ENCODE assay signal across 26 cellular contexts in the genomic region with DNA sequence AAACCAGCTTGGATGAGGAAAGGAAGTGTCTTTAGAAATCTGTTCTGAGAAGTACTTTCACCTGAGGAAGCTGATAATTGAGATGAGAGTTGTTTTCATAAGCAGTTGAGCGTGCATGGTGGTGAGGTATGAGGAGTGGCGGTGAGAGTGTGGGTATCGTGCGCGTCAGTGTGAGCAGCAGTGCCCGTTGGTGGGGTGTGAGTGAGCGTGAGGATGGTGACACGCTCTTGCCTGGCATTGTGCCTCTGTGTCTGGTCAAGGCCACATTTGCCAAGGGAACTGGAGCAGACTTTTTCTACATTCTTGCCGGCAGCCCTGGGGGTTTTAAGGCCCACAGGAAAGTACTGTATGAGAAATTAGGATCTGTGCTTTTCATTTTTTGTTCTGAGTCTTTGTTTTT. TPM values are rescaled to one million over a fixed set of nuclear protein-coding genes. Genes with fewer than 3 reads are reported as not detected.
DNase-seq lines count a peak whose midpoint lies in the region; ATAC-seq, FAIRE-seq and TF ChIP-seq lines count a peak whose summit lies in the region.
"Had no signal": no experiment of that assay in that cellular context is flagged by ENCODE, and none has a peak within 500 bp of the region (broad histone marks: within the 10 kb centered on the region; RNA-seq: fewer than 3 reads in every experiment).

No MANE protein-coding gene starts in this region.

- TF ChIP-seq CTCF in coronary artery (IDR thresholded peaks at IDR 0.05) (no peak), osteoblast (IDR thresholded peaks at IDR 0.05; ENCODE audit: extremely low read depth, low read depth, low read length) (no peak), right lobe of liver (IDR thresholded peaks at IDR 0.05) (no peak)

- 93% methylated on average over 9 of the region's 9 CpGs for WGBS in right lobe of liver (ENCODE audit: insufficient coverage, low coverage, low lambda C conversion rate, missing lambda C conversion rate)

- no peak overlapping the region for H3K4me2 ChIP-seq in osteoblast (ENCODE audit: insufficient read depth, low read length)
- H3K4me2 ChIP-seq: BLaER1 had no signal

- H3K4me1 Mint-ChIP-seq in activated naive CD8-positive, alpha-beta T cell (ENCODE audit: low read depth), result no peaks in the 10 kb centered on the region
- H3K4me1 Mint-ChIP-seq in activated naive CD8-positive, alpha-beta T cell treated with anti-CD3 and anti-CD28 coated beads, Interleukin-2, amount 50 U/mL, for 24 hours, result no peaks in the 10 kb centered on the region
- H3K4me1 Mint-ChIP-seq: activated CD4-positive, alpha-beta memory T cell treated with anti-CD3 and anti-CD28 coated beads, Interleukin-2, amount 10 ng/mL, durations not matched to agents 7 days and 5 days; stimulated activated naive CD8-positive, alpha-beta T cell treated with anti-CD3 and anti-CD28 coated beads, Interleukin-15, amount 100 ng/mL, for 72 hours had no signal

- no peak overlapping the region for H2AFZ ChIP-seq in osteoblast (ENCODE audit: low read length)

- H3K9me3 ChIP-seq in osteoblast (ENCODE audit: low read depth, low read length) (no peaks in the 10 kb centered on the region), right lobe of liver (no peaks in the 10 kb centered on the region)
- H3K9me3 ChIP-seq: BLaER1, sigmoid colon, transverse colon had no signal

- in situ Hi-C loops in ACHN (cut with HindIII; ENCODE audit: low pct_ligation_motif_present, low pct_unique_long_range_greater_than_20kb, low sequenced_read_pairs), result no loop called here

- H3K4me1 ChIP-seq in osteoblast (ENCODE audit: insufficient read depth, low read length) (peaks cover 27% of the 10 kb centered on the region), right lobe of liver (peaks cover 0 to 13% (median 0%) of the 10 kb centered on the region in 4 donors)

- no peak for DNase-seq in activated naive CD8-positive, alpha-beta T cell treated with anti-CD3 and anti-CD28 coated beads, Interleukin-2, amount 50 U/mL, for 24 hours
- DNase-seq in coronary artery (ENCODE audit: low spot score) (no peak), osteoblast (ENCODE audit: insufficient read length, low spot score, missing footprints) (no peak), D341Med (ENCODE audit: low spot score) (no peak), frontal cortex (ENCODE audit: low spot score in 2 of 2) (no peak), right lobe of liver (no peak), ACHN (no peak)
- DNase-seq: activated CD4-positive, alpha-beta memory T cell treated with anti-CD3 and anti-CD28 coated beads, Interleukin-2, amount 10 ng/mL, durations not matched to agents 7 days and 5 days; activated gamma-delta T cell; central memory CD4-positive, alpha-beta T cell; DMS79; foreskin fibroblast; H7; KG1; left colon; NCI-H146; NCI-H524; sigmoid colon; stimulated activated CD4-positive, alpha-beta T cell treated with anti-CD3 and anti-CD28 coated beads, Interleukin-15, amount 100 ng/mL, for 24 hours; stimulated activated naive CD8-positive, alpha-beta T cell treated with anti-CD3 and anti-CD28 coated beads, Interleukin-15, amount 100 ng/mL, for 72 hours; transverse colon had no signal

- peaks cover 12% of the 10 kb centered on the region for H3K36me3 Mint-ChIP-seq in activated naive CD8-positive, alpha-beta T cell
- H3K36me3 Mint-ChIP-seq in activated naive CD8-positive, alpha-beta T cell treated with anti-CD3 and anti-CD28 coated beads, Interleukin-2, amount 50 U/mL, for 24 hours (ENCODE audit: low read depth), result peaks cover 37% of the 10 kb centered on the region

- H3K79me2 ChIP-seq in osteoblast (ENCODE audit: insufficient read depth, low read length), result peaks cover 7% of the 10 kb centered on the region

- H3K9me3 Mint-ChIP-seq in activated naive CD8-positive, alpha-beta T cell (ENCODE audit: low read depth), result no peaks in the 10 kb centered on the region
- no peaks in the 10 kb centered on the region for H3K9me3 Mint-ChIP-seq in activated naive CD8-positive, alpha-beta T cell treated with anti-CD3 and anti-CD28 coated beads, Interleukin-2, amount 50 U/mL, for 24 hours
- H3K9me3 Mint-ChIP-seq: activated CD4-positive, alpha-beta memory T cell treated with anti-CD3 and anti-CD28 coated beads, Interleukin-2, amount 10 ng/mL, durations not matched to agents 7 days and 5 days; memory B cell; stimulated activated naive CD8-positive, alpha-beta T cell treated with anti-CD3 and anti-CD28 coated beads, Interleukin-15, amount 100 ng/mL, for 72 hours had no signal

- ATAC-seq in activated naive CD8-positive, alpha-beta T cell treated with anti-CD3 and anti-CD28 coated beads, Interleukin-2, amount 50 U/mL, for 24 hours, result no peak
- no peak for ATAC-seq in right lobe of liver
- ATAC-seq: left colon; stimulated activated naive CD8-positive, alpha-beta T cell treated with anti-CD3 and anti-CD28 coated beads, Interleukin-15, amount 100 ng/mL, for 72 hours had no signal

- no peak overlapping the region for H3K4me3 Mint-ChIP-seq in activated naive CD8-positive, alpha-beta T cell
- no peak overlapping the region for H3K4me3 Mint-ChIP-seq in activated naive CD8-positive, alpha-beta T cell treated with anti-CD3 and anti-CD28 coated beads, Interleukin-2, amount 50 U/mL, for 24 hours
- H3K4me3 Mint-ChIP-seq: activated CD4-positive, alpha-beta memory T cell treated with anti-CD3 and anti-CD28 coated beads, Interleukin-2, amount 10 ng/mL, durations not matched to agents 7 days and 5 days; memory B cell; stimulated activated naive CD8-positive, alpha-beta T cell treated with anti-CD3 and anti-CD28 coated beads, Interleukin-15, amount 100 ng/mL, for 72 hours had no signal

- H3K27me3 ChIP-seq in osteoblast (ENCODE audit: insufficient read depth, low read length) (no peaks in the 10 kb centered on the region), right lobe of liver (no peaks in the 10 kb centered on the region)
- H3K27me3 ChIP-seq: BLaER1, sigmoid colon, transverse colon had no signal

- FAIRE-seq in frontal cortex (lab: Jason Lieb, UNC), result no peak
- FAIRE-seq: A204.1 had no signal

- H3K4me3 ChIP-seq in coronary artery (no peak overlapping the region), osteoblast (ENCODE audit: insufficient read depth, low read length) (no peak overlapping the region), right lobe of liver (no peak overlapping the region)
- H3K4me3 ChIP-seq: BLaER1, sigmoid colon, transverse colon had no signal

- no peaks in the 10 kb centered on the region for H3K27me3 Mint-ChIP-seq in activated naive CD8-positive, alpha-beta T cell
- no peaks in the 10 kb centered on the region for H3K27me3 Mint-ChIP-seq in activated naive CD8-positive, alpha-beta T cell treated with anti-CD3 and anti-CD28 coated beads, Interleukin-2, amount 50 U/mL, for 24 hours
- H3K27me3 Mint-ChIP-seq: activated CD4-positive, alpha-beta memory T cell treated with anti-CD3 and anti-CD28 coated beads, Interleukin-2, amount 10 ng/mL, durations not matched to agents 7 days and 5 days; memory B cell; stimulated activated naive CD8-positive, alpha-beta T cell treated with anti-CD3 and anti-CD28 coated beads, Interleukin-15, amount 100 ng/mL, for 72 hours had no signal

- intact Hi-C loops in right lobe of liver (cut with DNase I), result no loop called here

- no peaks in the 10 kb centered on the region for H4K20me1 ChIP-seq in osteoblast (ENCODE audit: insufficient read depth, low read length)

- H3K36me3 ChIP-seq in osteoblast (ENCODE audit: insufficient read depth, low read length), result peaks cover 62% of the 10 kb centered on the region
- H3K36me3 ChIP-seq in right lobe of liver, result peaks cover 3 to 58% (median 22%) of the 10 kb centered on the region in 4 donors

- no peak for TF ChIP-seq POLR2A in right lobe of liver (IDR thresholded peaks at IDR 0.05)

- H3K27ac ChIP-seq in coronary artery (peak overlapping the region; percentile 87 to 90), osteoblast (ENCODE audit: low read depth, low read length) (peak overlapping the region; percentile 21), right lobe of liver (no peak overlapping the region)
- H3K27ac ChIP-seq: BLaER1, epithelial cell of prostate had no signal

- H3K27ac Mint-ChIP-seq in activated naive CD8-positive, alpha-beta T cell, result peak overlapping the region; percentile 47
- no peak overlapping the region for H3K27ac Mint-ChIP-seq in activated naive CD8-positive, alpha-beta T cell treated with anti-CD3 and anti-CD28 coated beads, Interleukin-2, amount 50 U/mL, for 24 hours
- H3K27ac Mint-ChIP-seq: activated CD4-positive, alpha-beta memory T cell treated with anti-CD3 and anti-CD28 coated beads, Interleukin-2, amount 10 ng/mL, durations not matched to agents 7 days and 5 days; memory B cell had no signal

RNA-seq across cellular contexts. Expression of a gene that starts 36.5 kb away (rescaled TPM):
- total RNA-seq in osteoblast (0.36 TPM in 1 of 2 replicates, not detected in the other), frontal cortex (not detected), right lobe of liver (under 1 TPM in 1 of 6 experiments, not detected in 5; 0.42 TPM)
- total RNA-seq: H7, transverse colon had no signal

Comparison
In these comparisons a context has a peak if more than half of its experiments do, and no peak if none do; other contexts are left out.
1. H3K27ac ChIP-seq: peak in coronary artery (2 of 2) and osteoblast (single experiment); none in right lobe of liver (0 of 3).